In the genomic region with DNA sequence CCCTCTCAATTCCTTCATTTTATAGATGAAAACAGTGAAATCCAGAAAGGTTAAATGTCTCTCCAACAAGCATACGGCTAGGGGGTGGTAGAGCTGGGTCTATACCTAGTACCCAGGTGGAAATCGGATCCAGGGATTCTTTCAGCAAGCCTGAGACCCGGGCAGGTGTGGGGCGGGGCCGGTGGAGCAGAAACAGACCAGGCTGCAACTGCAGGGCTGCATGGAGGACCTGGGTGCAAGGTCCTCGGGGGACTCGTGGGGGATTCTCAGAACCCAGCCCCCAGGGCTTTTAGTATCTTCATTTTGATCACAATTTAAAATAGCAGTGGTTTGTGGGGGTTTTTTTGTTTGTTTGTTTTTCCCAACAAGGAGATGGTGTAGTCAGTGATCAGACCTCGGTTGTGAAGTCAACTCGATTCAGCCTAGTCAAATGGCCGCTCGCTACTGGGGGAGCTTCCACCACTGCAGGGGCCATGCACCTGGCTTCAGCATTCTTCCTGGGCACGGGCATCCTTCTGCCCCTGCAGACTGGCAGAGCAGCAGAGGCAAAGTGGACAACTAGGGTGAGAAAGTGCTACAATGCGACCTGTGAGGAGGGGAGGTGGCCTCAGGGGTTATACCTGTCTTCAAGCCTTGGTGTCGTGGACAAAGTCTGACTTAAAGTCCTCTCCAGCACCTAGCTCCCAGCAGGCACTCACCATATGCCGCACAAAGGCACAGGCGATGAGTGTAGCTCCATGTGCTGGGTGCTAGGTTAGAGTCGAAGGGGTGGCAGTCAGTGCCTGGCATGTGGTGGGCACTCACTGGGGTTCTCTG, we compare ENCODE assay signal across 1 cellular context.
TF ChIP-seq lines count a peak whose summit lies in the region.

No MANE protein-coding gene starts in this region.

TF ChIP-seq in HepG2, 621 proteins besides CTCF, POLR2A, EP300 and RAD21 (continued from another document):
- TF ChIP-seq IKZF4 (CRISPR knock-in tag; IDR thresholded peaks at IDR 0.05; ENCODE audit: borderline replicate concordance, low read depth, not compliant biosample characterization): no peak
- no peak for TF ChIP-seq ZNF501 (CRISPR knock-in tag; IDR thresholded peaks at IDR 0.05)
- TF ChIP-seq, protein P1, sequence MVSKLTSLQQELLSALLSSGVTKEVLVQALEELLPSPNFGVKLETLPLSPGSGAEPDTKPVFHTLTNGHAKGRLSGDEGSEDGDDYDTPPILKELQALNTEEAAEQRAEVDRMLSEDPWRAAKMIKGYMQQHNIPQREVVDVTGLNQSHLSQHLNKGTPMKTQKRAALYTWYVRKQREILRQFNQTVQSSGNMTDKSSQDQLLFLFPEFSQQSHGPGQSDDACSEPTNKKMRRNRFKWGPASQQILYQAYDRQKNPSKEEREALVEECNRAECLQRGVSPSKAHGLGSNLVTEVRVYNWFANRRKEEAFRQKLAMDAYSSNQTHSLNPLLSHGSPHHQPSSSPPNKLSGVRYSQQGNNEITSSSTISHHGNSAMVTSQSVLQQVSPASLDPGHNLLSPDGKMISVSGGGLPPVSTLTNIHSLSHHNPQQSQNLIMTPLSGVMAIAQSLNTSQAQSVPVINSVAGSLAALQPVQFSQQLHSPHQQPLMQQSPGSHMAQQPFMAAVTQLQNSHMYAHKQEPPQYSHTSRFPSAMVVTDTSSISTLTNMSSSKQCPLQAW (CRISPR knock-in tag; IDR thresholded peaks at IDR 0.05): no peak
- TF ChIP-seq NFATC3 (CRISPR knock-in tag; IDR thresholded peaks at IDR 0.05): no peak
- TF ChIP-seq ELF3 (CRISPR knock-in tag; IDR thresholded peaks at IDR 0.05): no peak
- TF ChIP-seq, protein P2, sequence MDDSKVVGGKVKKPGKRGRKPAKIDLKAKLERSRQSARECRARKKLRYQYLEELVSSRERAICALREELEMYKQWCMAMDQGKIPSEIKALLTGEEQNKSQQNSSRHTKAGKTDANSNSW (CRISPR knock-in tag; IDR thresholded peaks at IDR 0.05; ENCODE audit: borderline replicate concordance): no peak
- TF ChIP-seq ATF1 (CRISPR knock-in tag; IDR thresholded peaks at IDR 0.05): no peak
- TF ChIP-seq ZNF83 (CRISPR knock-in tag; IDR thresholded peaks at IDR 0.05; ENCODE audit: borderline replicate concordance): no peak
- no peak for TF ChIP-seq FOXK1 (CRISPR knock-in tag; IDR thresholded peaks at IDR 0.05; ENCODE audit: borderline replicate concordance, low read depth)
- no peak for TF ChIP-seq RBM39 (IDR thresholded peaks at IDR 0.05; ENCODE audit: low read depth, low read length, poor library complexity, severe bottlenecking)
- TF ChIP-seq NFIC (IDR thresholded peaks at IDR 0.05; ENCODE audit: low read length): no peak
- no peak for TF ChIP-seq PTBP1 (IDR thresholded peaks at IDR 0.05; ENCODE audit: low read depth, low read length, poor library complexity, severe bottlenecking)
- TF ChIP-seq ATF6 (CRISPR knock-in tag; conservative IDR thresholded peaks at IDR 0.05): no peak
- no peak for TF ChIP-seq JARID2 (CRISPR knock-in tag; IDR thresholded peaks at IDR 0.05; ENCODE audit: insufficient replicate concordance)
- TF ChIP-seq MED8 (CRISPR knock-in tag; IDR thresholded peaks at IDR 0.05; ENCODE audit: insufficient replicate concordance): no peak
- TF ChIP-seq ATF7 (IDR thresholded peaks at IDR 0.05): no peak
- TF ChIP-seq ATF7 (CRISPR knock-in tag; IDR thresholded peaks at IDR 0.05): no peak; the same call in 1 of the 2 replicates
- no peak for TF ChIP-seq ZNF430 (CRISPR knock-in tag; IDR thresholded peaks at IDR 0.05)
- TF ChIP-seq ADNP (CRISPR knock-in tag; IDR thresholded peaks at IDR 0.05): no peak
- TF ChIP-seq MEIS1 (CRISPR knock-in tag; IDR thresholded peaks at IDR 0.05; ENCODE audit: borderline replicate concordance): no peak
- no peak for TF ChIP-seq ZSCAN25 (CRISPR knock-in tag; IDR thresholded peaks at IDR 0.05)
- TF ChIP-seq CHD2 (IDR thresholded peaks at IDR 0.05; ENCODE audit: low read depth, low read length): no peak
- TF ChIP-seq ZNF761 (CRISPR knock-in tag; conservative IDR thresholded peaks at IDR 0.05): no peak
- TF ChIP-seq MYC (CRISPR knock-in tag; IDR thresholded peaks at IDR 0.05; ENCODE audit: borderline replicate concordance): peak; percentile 58; the same call in 1 of the 2 replicates
- TF ChIP-seq ARNT (IDR thresholded peaks at IDR 0.05): no peak
- TF ChIP-seq NR2C2 (CRISPR knock-in tag; IDR thresholded peaks at IDR 0.05; ENCODE audit: borderline replicate concordance): no peak
- no peak for TF ChIP-seq HOXA5 (CRISPR knock-in tag; IDR thresholded peaks at IDR 0.05)
- no peak for TF ChIP-seq ZNF354B (CRISPR knock-in tag; IDR thresholded peaks at IDR 0.05)
- TF ChIP-seq ZNF790 (CRISPR knock-in tag; IDR thresholded peaks at IDR 0.05; ENCODE audit: borderline replicate concordance): no peak
- TF ChIP-seq RFX3 (CRISPR knock-in tag; IDR thresholded peaks at IDR 0.05): no peak
- TF ChIP-seq NKX3-1 (CRISPR knock-in tag; IDR thresholded peaks at IDR 0.05): no peak
- no peak for TF ChIP-seq SMARCE1 (IDR thresholded peaks at IDR 0.05; ENCODE audit: borderline replicate concordance)
- TF ChIP-seq SAP130 (CRISPR knock-in tag; IDR thresholded peaks at IDR 0.05; ENCODE audit: low read depth): no peak
- TF ChIP-seq, protein P3, sequence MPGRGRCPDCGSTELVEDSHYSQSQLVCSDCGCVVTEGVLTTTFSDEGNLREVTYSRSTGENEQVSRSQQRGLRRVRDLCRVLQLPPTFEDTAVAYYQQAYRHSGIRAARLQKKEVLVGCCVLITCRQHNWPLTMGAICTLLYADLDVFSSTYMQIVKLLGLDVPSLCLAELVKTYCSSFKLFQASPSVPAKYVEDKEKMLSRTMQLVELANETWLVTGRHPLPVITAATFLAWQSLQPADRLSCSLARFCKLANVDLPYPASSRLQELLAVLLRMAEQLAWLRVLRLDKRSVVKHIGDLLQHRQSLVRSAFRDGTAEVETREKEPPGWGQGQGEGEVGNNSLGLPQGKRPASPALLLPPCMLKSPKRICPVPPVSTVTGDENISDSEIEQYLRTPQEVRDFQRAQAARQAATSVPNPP (CRISPR knock-in tag; IDR thresholded peaks at IDR 0.05): no peak
- peak; percentile 55 for TF ChIP-seq ZNF407 (CRISPR knock-in tag; IDR thresholded peaks at IDR 0.05; ENCODE audit: not compliant biosample characterization)
- TF ChIP-seq ZNF644 (CRISPR knock-in tag; IDR thresholded peaks at IDR 0.05; ENCODE audit: low read depth): no peak
- TF ChIP-seq ZNF782 (CRISPR knock-in tag; IDR thresholded peaks at IDR 0.05; ENCODE audit: borderline replicate concordance): no peak; the same call in 1 of the 2 replicates
- no peak for TF ChIP-seq MTF1 (CRISPR knock-in tag; IDR thresholded peaks at IDR 0.05)
- TF ChIP-seq ZHX1 (CRISPR knock-in tag; IDR thresholded peaks at IDR 0.05; ENCODE audit: low read depth): no peak
- TF ChIP-seq REXO4 (CRISPR knock-in tag; IDR thresholded peaks at IDR 0.05; ENCODE audit: borderline replicate concordance): no peak
- TF ChIP-seq GMEB2 (CRISPR knock-in tag; IDR thresholded peaks at IDR 0.05; ENCODE audit: low read depth): no peak
- 0 out of 2 replicates have a peak, but pooled peaks have one; percentile 32 for TF ChIP-seq DNMT1 (CRISPR knock-in tag; IDR thresholded peaks at IDR 0.05)
- TF ChIP-seq KMT2A (CRISPR knock-in tag; IDR thresholded peaks at IDR 0.05): 0 out of 2 replicates have a peak, but pooled peaks have one; percentile 12
